In genomic region chr2:177631702-177632101, GRCh38 we compare ENCODE assay signal across 8 cellular contexts.
"Had no signal": no experiment of that assay in that cellular context is flagged by ENCODE, and none has a peak within 500 bp of the region (broad histone marks: within the 10 kb centered on the region; RNA-seq: fewer than 3 reads in every experiment).

No MANE protein-coding gene starts in this region.

- DNase-seq: GM23248, GOT3, H7, KG1 had no signal

- H3K36me3 ChIP-seq: HAP-1 had no signal

- ATAC-seq: HCT116, HepG2 had no signal

- H2AFZ ChIP-seq: GM23248 had no signal

- H3K9ac ChIP-seq: GM23248 had no signal

- FAIRE-seq: HepG2 had no signal

- H3K4me3 ChIP-seq: GM23248, HAP-1 had no signal

- H3K9me3 ChIP-seq: HAP-1 had no signal

- H3K27ac ChIP-seq: GM23248, HL-60 had no signal
